Comparison of ENCODE assay signal across 8 cellular contexts in genomic region chr6:41428402-41428994, GRCh38.
DNase-seq lines count a peak whose midpoint lies in the region; ATAC-seq lines count a peak whose summit lies in the region.

No MANE protein-coding gene starts in this region.

- DNase-seq in NCI-H2171 treated with DMSO at 0.1 percent for 48 hours (lab: John Stamatoyannopoulos, UW) (peak; percentile 39), NCI-H2171 (lab: John Stamatoyannopoulos, UW) (no peak), left colon (no peak), superior temporal gyrus (ENCODE audit: extremely low spot score) (peak; percentile 50), SW 1271 (lab: John Stamatoyannopoulos, UW) (no peak)
- no peak for DNase-seq in activated naive CD8-positive, alpha-beta T cell treated with anti-CD3 and anti-CD28 coated beads for 36 hours
- DNase-seq in stimulated activated CD4-positive, alpha-beta T cell treated with anti-CD3 and anti-CD28 coated beads, Interleukin-4, amount 100 ng/mL, for 24 hours, result no peak

- H3K27me3 Mint-ChIP-seq in activated naive CD8-positive, alpha-beta T cell treated with anti-CD3 and anti-CD28 coated beads for 36 hours, result peaks cover 40% of the 10 kb centered on the region

- ATAC-seq in left colon (peak; percentile 40), HG02610 (IDR thresholded peaks at IDR 0.05; ENCODE audit: unreplicated experiment) (no peak)

- intact Hi-C loops in left colon (cut with DNase I, micrococcal nuclease), result no loop called here

- H3K36me3 Mint-ChIP-seq in activated naive CD8-positive, alpha-beta T cell treated with anti-CD3 and anti-CD28 coated beads for 36 hours, result no peaks in the 10 kb centered on the region

- H3K4me1 Mint-ChIP-seq in activated naive CD8-positive, alpha-beta T cell treated with anti-CD3 and anti-CD28 coated beads for 36 hours, result peaks cover 20% of the 10 kb centered on the region

- no peaks in the 10 kb centered on the region for H3K9me3 Mint-ChIP-seq in activated naive CD8-positive, alpha-beta T cell treated with anti-CD3 and anti-CD28 coated beads for 36 hours

- no peak overlapping the region for H3K27ac Mint-ChIP-seq in activated naive CD8-positive, alpha-beta T cell treated with anti-CD3 and anti-CD28 coated beads for 36 hours

- peak overlapping the region; percentile 58 for H3K4me3 Mint-ChIP-seq in activated naive CD8-positive, alpha-beta T cell treated with anti-CD3 and anti-CD28 coated beads for 36 hours

Comparison
In these comparisons a context has a peak if more than half of its experiments do, and no peak if none do; other contexts are left out.
1. DNase-seq: peak in NCI-H2171 treated with DMSO at 0.1 percent for 48 hours (single experiment) and superior temporal gyrus (single experiment); none in NCI-H2171 (single experiment), activated naive CD8-positive, alpha-beta T cell treated with anti-CD3 and anti-CD28 coated beads for 36 hours (single experiment), left colon (0 of 2), stimulated activated CD4-positive, alpha-beta T cell treated with anti-CD3 and anti-CD28 coated beads, Interleukin-4, amount 100 ng/mL, for 24 hours (single experiment) and SW 1271 (0 of 2).